In genomic region chr17:7323731-7324437, GRCh38 we compare ENCODE assay signal across 6 cellular contexts. TPM values are rescaled to one million over a fixed set of nuclear protein-coding genes. Genes with fewer than 3 reads are reported as not detected.
DNase-seq lines count a peak whose midpoint lies in the region; TF ChIP-seq lines count a peak whose summit lies in the region.

No MANE protein-coding gene starts in this region.

- DNase-seq in activated CD4-positive, alpha-beta T cell treated with anti-CD3 and anti-CD28 coated beads, Interleukin-2, amount 10 ng/mL, durations not matched to agents 24 days and 14 days = peak; percentile 94
- DNase-seq in head of caudate nucleus = peak in 28 of 42 donors; percentile 17 to 75 (median 54)
- DNase-seq in stimulated activated CD8-positive, alpha-beta memory T cell treated with anti-CD3 and anti-CD28 coated beads, Interleukin-15, amount 100 ng/mL, for 4 hours (ENCODE audit: low read depth in 2 of 2) = peak; percentile 15 to 36
- no peak for DNase-seq in Calu3
- DNase-seq in NCI-H1105 (lab: John Stamatoyannopoulos, UW) = no peak

- no TSS peak for BruUV-seq in Calu3 (replicated peaks; lab: Mats Ljungman, UMichigan)

- peaks cover 18% of the 10 kb centered on the region for H3K4me1 Mint-ChIP-seq in activated CD4-positive, alpha-beta T cell treated with anti-CD3 and anti-CD28 coated beads, Interleukin-2, amount 10 ng/mL, durations not matched to agents 24 days and 14 days
- peaks cover 13% of the 10 kb centered on the region for H3K4me1 Mint-ChIP-seq in Calu3 (ENCODE audit: low read depth, unreplicated experiment)

- no peak overlapping the region for H3K27ac Mint-ChIP-seq in activated CD4-positive, alpha-beta T cell treated with anti-CD3 and anti-CD28 coated beads, Interleukin-2, amount 10 ng/mL, durations not matched to agents 24 days and 14 days
- H3K27ac Mint-ChIP-seq in Calu3 (ENCODE audit: unreplicated experiment) = no peak overlapping the region

- CTCF ChIA-PET in Calu3 (lab: Charles Lee) = no interaction called here

- peaks cover 34% of the 10 kb centered on the region for H3K36me3 Mint-ChIP-seq in activated CD4-positive, alpha-beta T cell treated with anti-CD3 and anti-CD28 coated beads, Interleukin-2, amount 10 ng/mL, durations not matched to agents 24 days and 14 days (ENCODE audit: low read depth)
- H3K36me3 Mint-ChIP-seq in Calu3 (ENCODE audit: insufficient read depth, unreplicated experiment) = peaks cover 28% of the 10 kb centered on the region

- no peaks in the 10 kb centered on the region for H3K9me3 Mint-ChIP-seq in activated CD4-positive, alpha-beta T cell treated with anti-CD3 and anti-CD28 coated beads, Interleukin-2, amount 10 ng/mL, durations not matched to agents 24 days and 14 days
- H3K9me3 Mint-ChIP-seq in Calu3 (ENCODE audit: low read depth, unreplicated experiment) = no peaks in the 10 kb centered on the region

- H3K4me3 Mint-ChIP-seq in activated CD4-positive, alpha-beta T cell treated with anti-CD3 and anti-CD28 coated beads, Interleukin-2, amount 10 ng/mL, durations not matched to agents 24 days and 14 days = no peak overlapping the region
- H3K4me3 Mint-ChIP-seq in Calu3 (ENCODE audit: low read depth, unreplicated experiment) = no peak overlapping the region

- TF ChIP-seq CTCF in GM12874 (IDR thresholded peaks at IDR 0.05; ENCODE audit: insufficient read depth, low read depth, low read length) (peak; percentile 98), Calu3 (IDR thresholded peaks at IDR 0.05; ENCODE audit: unreplicated experiment) (no peak)

- intact Hi-C loops in activated CD4-positive, alpha-beta T cell treated with anti-CD3 and anti-CD28 coated beads, Interleukin-2, amount 10 ng/mL, durations not matched to agents 24 days and 14 days (cut with micrococcal nuclease) = loop anchor here (1.0 kb wide), 1 partner anchor 21 kb away; no protein-coding TSS in a partner anchor
- intact Hi-C loops in head of caudate nucleus (cut with DNase I) (no loop called here), Calu3 (cut with micrococcal nuclease; ENCODE audit: unreplicated experiment) (no loop called here)

- H3K27me3 Mint-ChIP-seq in activated CD4-positive, alpha-beta T cell treated with anti-CD3 and anti-CD28 coated beads, Interleukin-2, amount 10 ng/mL, durations not matched to agents 24 days and 14 days = no peaks in the 10 kb centered on the region
- no peaks in the 10 kb centered on the region for H3K27me3 Mint-ChIP-seq in Calu3 (ENCODE audit: unreplicated experiment)

RNA-seq across cellular contexts. Expression of gene NEURL4, which starts 5.3 kb away (rescaled TPM):
- total RNA-seq in activated CD4-positive, alpha-beta T cell treated with anti-CD3 and anti-CD28 coated beads, Interleukin-2, amount 10 ng/mL, durations not matched to agents 24 days and 14 days = 59.3 and 59.6 TPM in 2 replicates
- 31.9 and 33.0 TPM in 2 replicates for total RNA-seq in Calu3 (2022)

RNA-seq across cellular contexts. Expression of gene GPS2, which starts 8.7 kb away (rescaled TPM):
- 51.5 and 56.2 TPM in 2 replicates for total RNA-seq in activated CD4-positive, alpha-beta T cell treated with anti-CD3 and anti-CD28 coated beads, Interleukin-2, amount 10 ng/mL, durations not matched to agents 24 days and 14 days
- total RNA-seq in Calu3 (2022) = 59.6 and 61.1 TPM in 2 replicates

RNA-seq across cellular contexts. Expression of gene ACAP1, which starts 12.4 kb away (rescaled TPM):
- 262 and 275 TPM in 2 replicates for total RNA-seq in activated CD4-positive, alpha-beta T cell treated with anti-CD3 and anti-CD28 coated beads, Interleukin-2, amount 10 ng/mL, durations not matched to agents 24 days and 14 days
- total RNA-seq in Calu3 (2022) = 4.1 TPM in 1 of 2 replicates, not detected in the other

RNA-seq across cellular contexts. Expression of gene EIF5A, which starts 16.5 kb away (rescaled TPM):
- total RNA-seq in activated CD4-positive, alpha-beta T cell treated with anti-CD3 and anti-CD28 coated beads, Interleukin-2, amount 10 ng/mL, durations not matched to agents 24 days and 14 days = 1,303 and 1,327 TPM in 2 replicates
- total RNA-seq in Calu3 (2022) = 608 and 648 TPM in 2 replicates

RNA-seq across cellular contexts. Expression of gene KCTD11, which starts 28.1 kb away (rescaled TPM):
- 7.0 and 7.6 TPM in 2 replicates for total RNA-seq in activated CD4-positive, alpha-beta T cell treated with anti-CD3 and anti-CD28 coated beads, Interleukin-2, amount 10 ng/mL, durations not matched to agents 24 days and 14 days
- 8.5 and 9.9 TPM in 2 replicates for total RNA-seq in Calu3 (2022)

Comparison
In these comparisons a context has a peak if more than half of its experiments do, and no peak if none do; other contexts are left out.
1. DNase-seq: peak in activated CD4-positive, alpha-beta T cell treated with anti-CD3 and anti-CD28 coated beads, Interleukin-2, amount 10 ng/mL, durations not matched to agents 24 days and 14 days (single experiment), head of caudate nucleus (28 of 42) and stimulated activated CD8-positive, alpha-beta memory T cell treated with anti-CD3 and anti-CD28 coated beads, Interleukin-15, amount 100 ng/mL, for 4 hours (2 of 2); none in Calu3 (single experiment) and NCI-H1105 (single experiment).
2. RNA of gene ACAP1, which starts 12.4 kb away (total RNA-seq): 262 to 275 TPM in activated CD4-positive, alpha-beta T cell treated with anti-CD3 and anti-CD28 coated beads, Interleukin-2, amount 10 ng/mL, durations not matched to agents 24 days and 14 days; 4.1 TPM in Calu3; every median in the first group is over 10 times any median in the second.